ENCODE assay signal across 1 cellular context in the genomic region with DNA sequence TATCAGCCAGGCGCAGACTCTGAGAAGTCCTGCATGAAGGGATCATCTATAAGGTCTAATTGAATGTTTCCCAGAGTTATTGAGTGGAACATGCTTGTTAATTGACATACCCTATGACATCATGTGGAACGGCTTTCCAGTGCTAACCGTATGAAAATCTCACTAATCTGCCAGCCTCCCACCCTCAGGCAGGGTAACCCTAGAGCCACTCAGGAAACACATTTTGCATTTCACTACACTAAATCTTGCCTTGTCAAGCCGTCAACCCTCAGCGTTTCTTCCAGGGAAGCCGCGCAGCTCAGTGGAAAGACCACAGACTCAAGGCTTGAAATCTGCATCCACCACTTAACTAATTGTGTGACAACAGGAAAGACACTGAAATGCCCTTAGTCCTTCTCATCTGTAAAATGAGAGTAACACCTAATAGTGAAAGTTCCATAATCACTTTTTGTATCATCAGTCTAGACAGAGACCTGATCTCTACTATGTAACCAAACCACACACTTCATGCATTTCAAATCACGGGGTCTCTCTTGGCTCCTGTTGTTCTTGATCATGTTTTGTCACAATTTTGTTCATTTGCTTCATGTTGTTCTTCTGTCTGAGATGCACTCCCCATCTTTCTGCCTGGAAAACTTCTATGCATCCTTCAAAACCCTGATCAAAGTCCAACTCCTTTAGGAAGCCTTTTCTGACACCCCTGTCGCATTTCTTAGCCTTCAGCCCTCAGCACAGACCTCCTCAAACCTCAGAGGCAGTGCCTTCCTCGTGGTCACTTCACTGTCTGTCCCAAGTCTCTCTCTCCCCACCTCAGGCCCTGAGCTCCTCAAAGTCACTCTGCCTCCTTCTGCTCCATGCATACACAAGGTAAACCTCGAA.
TF ChIP-seq lines count a peak whose summit lies in the region.

No MANE protein-coding gene starts in this region.

TF ChIP-seq in K562, 482 proteins besides CTCF, POLR2A, EP300 and RAD21 (continued from another document):
- TF ChIP-seq PBX2 (CRISPR knock-in tag; IDR thresholded peaks at IDR 0.05; ENCODE audit: low read depth) (no peak), PBX2 (tag; conservative IDR thresholded peaks at IDR 0.05; ENCODE audit: low read depth) (peak; percentile 73), CBX2 (IDR thresholded peaks at IDR 0.05; ENCODE audit: insufficient read depth, low read length, poor library complexity, severe bottlenecking) (no peak), NR2F6 (CRISPR knock-in tag; IDR thresholded peaks at IDR 0.05) (no peak), CCNT2 (IDR thresholded peaks at IDR 0.05; ENCODE audit: borderline replicate concordance, extremely low read depth, insufficient read length, low read depth, low read length) (no peak), FOXA1 (IDR thresholded peaks at IDR 0.05; ENCODE audit: borderline replicate concordance) (no peak), HDAC1 (IDR thresholded peaks at IDR 0.05) (no peak), ZNF354B (CRISPR knock-in tag; IDR thresholded peaks at IDR 0.05) (no peak), ILK (tag; IDR thresholded peaks at IDR 0.05; ENCODE audit: borderline replicate concordance, low read depth) (no peak), ZNF408 (CRISPR knock-in tag; IDR thresholded peaks at IDR 0.05; ENCODE audit: low read depth) (no peak), ZNF431 (CRISPR knock-in tag; IDR thresholded peaks at IDR 0.05) (no peak), ZNF77 (CRISPR knock-in tag; IDR thresholded peaks at IDR 0.05) (no peak), ZNF507 (tag; conservative IDR thresholded peaks at IDR 0.05) (no peak), MEIS2 (IDR thresholded peaks at IDR 0.05; ENCODE audit: partially characterized antibody) (peak; percentile 77), ZFP36 (IDR thresholded peaks at IDR 0.05; ENCODE audit: low read depth, low read length, partially characterized antibody) (no peak), PHF20 (IDR thresholded peaks at IDR 0.05; ENCODE audit: partially characterized antibody) (no peak), ATF7 (IDR thresholded peaks at IDR 0.05) (peak; percentile 42; the same call in 1 of the 2 replicates), SNIP1 (IDR thresholded peaks at IDR 0.05; ENCODE audit: low read depth) (no peak)
